ENCODE assay signal across 1 cellular context in the genomic region with DNA sequence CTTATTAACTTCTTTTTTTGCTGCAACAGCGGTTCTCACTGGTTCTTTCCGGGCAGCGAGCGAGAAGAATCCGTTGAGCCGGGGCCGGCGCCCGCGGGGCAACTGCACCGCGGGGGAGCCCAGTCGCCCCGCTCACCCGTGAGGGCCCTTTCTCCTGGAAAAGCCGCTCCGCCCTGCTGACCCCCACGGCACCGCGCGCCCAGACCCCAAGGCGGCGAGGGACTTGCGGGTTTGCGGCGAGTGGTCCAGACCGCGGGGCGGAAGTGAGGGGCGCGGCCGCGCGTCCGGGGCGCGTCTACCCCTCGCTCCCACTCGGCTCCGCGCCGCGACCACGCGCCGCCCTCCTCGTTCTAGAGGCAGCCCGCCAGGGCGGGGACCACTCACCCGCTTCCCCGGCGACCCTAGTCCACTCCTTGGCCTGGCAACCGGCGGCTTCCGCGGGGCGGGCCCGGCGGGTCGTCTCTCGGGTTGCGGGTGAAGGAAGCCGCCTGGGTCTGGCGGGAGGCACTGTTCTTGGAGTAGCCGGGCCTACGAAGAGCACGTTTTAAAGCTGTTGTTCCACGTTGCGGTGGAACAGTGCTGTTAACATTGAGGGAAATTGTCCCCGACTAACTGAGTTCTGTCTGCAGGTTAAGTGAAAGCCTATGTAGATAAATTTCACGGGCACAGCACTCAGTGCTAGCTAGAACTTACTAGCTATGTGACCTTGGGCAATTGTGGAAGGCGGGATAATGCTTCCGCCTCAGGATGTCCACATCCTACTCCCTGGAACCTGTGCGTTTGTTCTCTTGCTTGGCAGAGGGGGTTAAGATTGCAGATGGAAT.
TF ChIP-seq lines count a peak whose summit lies in the region.

A gene with protein sequence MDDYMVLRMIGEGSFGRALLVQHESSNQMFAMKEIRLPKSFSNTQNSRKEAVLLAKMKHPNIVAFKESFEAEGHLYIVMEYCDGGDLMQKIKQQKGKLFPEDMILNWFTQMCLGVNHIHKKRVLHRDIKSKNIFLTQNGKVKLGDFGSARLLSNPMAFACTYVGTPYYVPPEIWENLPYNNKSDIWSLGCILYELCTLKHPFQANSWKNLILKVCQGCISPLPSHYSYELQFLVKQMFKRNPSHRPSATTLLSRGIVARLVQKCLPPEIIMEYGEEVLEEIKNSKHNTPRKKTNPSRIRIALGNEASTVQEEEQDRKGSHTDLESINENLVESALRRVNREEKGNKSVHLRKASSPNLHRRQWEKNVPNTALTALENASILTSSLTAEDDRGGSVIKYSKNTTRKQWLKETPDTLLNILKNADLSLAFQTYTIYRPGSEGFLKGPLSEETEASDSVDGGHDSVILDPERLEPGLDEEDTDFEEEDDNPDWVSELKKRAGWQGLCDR (minus strand): TSS at position 439 of the 824 bp plus-strand sequence. CDS start 3,406 bp downstream, outside the sequence.

TF ChIP-seq in IMR-90, 13 proteins besides CTCF, POLR2A, EP300 and RAD21:
- TF ChIP-seq MAFK (IDR thresholded peaks at IDR 0.05; ENCODE audit: low read depth, low read length) (0 out of 2 replicates have a peak, but pooled peaks have one; percentile 22), RCOR1 (IDR thresholded peaks at IDR 0.05; ENCODE audit: insufficient replicate concordance, low read length) (no peak), RFX5 (IDR thresholded peaks at IDR 0.05; ENCODE audit: low read depth, low read length) (no peak), FOS (IDR thresholded peaks at IDR 0.05; ENCODE audit: low read depth, low read length) (no peak), SMC3 (IDR thresholded peaks at IDR 0.05; ENCODE audit: low read depth, low read length) (no peak), MAZ (IDR thresholded peaks at IDR 0.05; ENCODE audit: borderline replicate concordance, low read depth, low read length) (no peak; the same call in 1 of the 2 replicates), NFE2L2 (IDR thresholded peaks at IDR 0.05; ENCODE audit: low read depth, low read length) (no peak), BHLHE40 (IDR thresholded peaks at IDR 0.05; ENCODE audit: low read depth, low read length) (peak; percentile 20; the same call in 1 of the 2 replicates)
